8 cellular contexts compared by ENCODE assay signal in the genomic region with DNA sequence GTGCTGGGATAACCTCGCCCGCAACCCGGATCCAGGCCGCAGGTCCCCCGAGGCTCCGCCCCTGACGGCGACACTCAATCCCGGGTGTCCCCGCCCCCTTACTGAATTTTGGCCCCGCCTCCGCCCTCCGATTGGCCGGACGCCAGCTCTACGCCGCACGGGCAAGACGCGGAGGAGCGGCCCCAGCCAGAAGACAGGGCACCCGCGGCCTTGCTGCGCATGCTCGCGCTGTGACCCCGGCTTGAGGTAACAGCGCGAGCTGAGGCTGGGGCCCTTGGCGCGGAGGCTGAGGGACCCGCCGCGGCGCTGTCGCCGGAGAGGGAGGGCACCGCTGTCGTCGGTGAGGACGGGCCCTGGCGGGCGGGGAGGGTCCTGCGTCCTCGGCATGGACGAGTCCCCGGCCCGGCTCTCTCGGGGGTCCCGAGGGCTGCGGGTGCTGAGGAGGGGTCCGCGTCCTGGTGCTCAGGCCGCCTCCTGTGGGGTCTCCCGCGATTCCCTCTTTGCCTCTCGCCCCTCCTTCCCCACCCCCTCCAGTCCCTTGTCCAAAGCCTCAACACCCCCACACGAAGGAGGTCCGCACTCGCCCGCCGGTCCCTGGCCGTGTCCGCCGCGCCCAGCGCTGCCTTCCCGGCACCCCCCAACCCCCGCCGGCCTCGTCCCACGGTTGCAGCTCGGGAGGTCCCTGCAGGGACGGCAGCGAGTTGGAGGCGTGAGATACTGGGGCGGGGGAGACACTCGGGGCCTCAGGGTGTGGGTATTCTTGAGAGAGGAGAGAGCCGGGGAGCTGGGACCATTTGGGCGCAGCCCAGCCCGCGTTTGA. TPM values are rescaled to one million over a fixed set of nuclear protein-coding genes. Genes with fewer than 3 reads are reported as not detected.
DNase-seq lines count a peak whose midpoint lies in the region; ATAC-seq and TF ChIP-seq lines count a peak whose summit lies in the region.

A gene with protein sequence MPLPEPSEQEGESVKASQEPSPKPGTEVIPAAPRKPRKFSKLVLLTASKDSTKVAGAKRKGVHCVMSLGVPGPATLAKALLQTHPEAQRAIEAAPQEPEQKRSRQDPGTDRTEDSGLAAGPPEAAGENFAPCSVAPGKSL (plus strand): TSS at position 189 of the 820 bp plus-strand sequence. CDS start 13,235 bp downstream, outside the sequence.

- ATAC-seq in HG02870 (IDR thresholded peaks at IDR 0.05; ENCODE audit: unreplicated experiment) = peak; percentile 73
- ATAC-seq in heart right ventricle = peak; percentile 88 to 97 (median 94)
- ATAC-seq in upper lobe of right lung = peak; percentile 93

- H3K27me3 ChIP-seq in heart right ventricle = no peaks in the 10 kb centered on the region
- H3K27me3 ChIP-seq in upper lobe of right lung = no peaks in the 10 kb centered on the region

- intact Hi-C loops in T-helper 1 cell treated with Interleukin-12 subunit alpha and Interleukin-12 subunit beta and Interleukin-4 antibody, amounts not matched to agents 30 ng/mL and 1 ng/mL, for 36 hours (cut with micrococcal nuclease) = loop anchor here (1.0 to 2.0 kb wide), 3 partner anchors 28 to 200 kb away; a partner anchor contains a TSS
- intact Hi-C loops in heart right ventricle (cut with DNase I) = loop anchor here in 4 of 10 donors (1.0 to 2.0 kb wide), 2 partner anchors 21 to 22 kb away; no protein-coding TSS in a partner anchor
- intact Hi-C loops in posterior vena cava (cut with DNase I) = no loop called here
- intact Hi-C loops in upper lobe of right lung (cut with DNase I) = no loop called here

- TF ChIP-seq CTCF in GM13976 (IDR thresholded peaks at IDR 0.05; ENCODE audit: borderline replicate concordance, control extremely low read depth, extremely low read depth, insufficient read depth, missing control alignments) (no peak), heart right ventricle (IDR thresholded peaks at IDR 0.05) (peak in 4 of 9 donors; percentile 5 to 25 (median 12)), upper lobe of right lung (IDR thresholded peaks at IDR 0.05) (peak; percentile 23)

- WGBS in heart right ventricle, 2 donors = 0% methylated on average over 77 to 82 of the region's 82 CpGs

- peaks cover 0 to 3% (median 0%) of the 10 kb centered on the region in 11 donors for H3K9me3 ChIP-seq in heart right ventricle
- no peaks in the 10 kb centered on the region for H3K9me3 ChIP-seq in upper lobe of right lung

- H3K27ac ChIP-seq in heart right ventricle (peak within 1 kb of the TSS; percentile 93 to 99 (median 98)), upper lobe of right lung (peak within 1 kb of the TSS; percentile 96)

- H3K4me1 ChIP-seq in heart right ventricle (peaks cover 3 to 19% (median 12%) of the 10 kb centered on the region in 9 donors), upper lobe of right lung (peaks cover 4% of the 10 kb centered on the region)

- in situ Hi-C loops in GM13976 (cut with MboI; ENCODE audit: low sequenced_read_pairs, unreplicated experiment) = no loop called here

- DNase-seq in GM13976 (ENCODE audit: low spot score) (peak; percentile 97), NCI-H146 treated with DMSO at 0.1 percent for 48 hours (lab: John Stamatoyannopoulos, UW; ENCODE audit: unreplicated experiment) (peak; percentile 93), amniotic epithelial cell (ENCODE audit: low read depth) (peak; percentile 91), heart right ventricle (peak; percentile 98 to 99), posterior vena cava (ENCODE audit: low spot score) (peak; percentile 99), upper lobe of right lung (peak; percentile 99)

- H3K4me3 ChIP-seq in heart right ventricle (peak within 1 kb of the TSS; percentile 79 to 99 (median 93)), upper lobe of right lung (peak within 1 kb of the TSS; percentile 92)

- H3K36me3 ChIP-seq in heart right ventricle = peaks cover 0 to 7% (median 0%) of the 10 kb centered on the region in 9 donors
- no peaks in the 10 kb centered on the region for H3K36me3 ChIP-seq in upper lobe of right lung

RNA-seq across cellular contexts. Expression of the gene that starts here (rescaled TPM):
- total RNA-seq in T-helper 1 cell treated with Interleukin-12 subunit alpha and Interleukin-12 subunit beta and Interleukin-4 antibody, amounts not matched to agents 30 ng/mL and 1 ng/mL, for 36 hours = 21.1 and 24.2 TPM in 2 replicates
- total RNA-seq in heart right ventricle (10 to 100 TPM; 18.1 to 28.9 (median 21.9) TPM), posterior vena cava (10 to 100 TPM; 16.0 to 17.6 TPM), upper lobe of right lung (29.0 TPM)
- polyA plus RNA-seq in heart right ventricle = 10 to 100 TPM; 36.8 to 65.7 TPM

Comparison
In these comparisons a context has a peak if more than half of its experiments do, and no peak if none do; other contexts are left out.
1. Peak in every context shown above with its lines: DNase-seq, ATAC-seq, H3K4me3 ChIP-seq and H3K27ac ChIP-seq.